Comparison of ENCODE assay signal across 11 cellular contexts in the genomic region with DNA sequence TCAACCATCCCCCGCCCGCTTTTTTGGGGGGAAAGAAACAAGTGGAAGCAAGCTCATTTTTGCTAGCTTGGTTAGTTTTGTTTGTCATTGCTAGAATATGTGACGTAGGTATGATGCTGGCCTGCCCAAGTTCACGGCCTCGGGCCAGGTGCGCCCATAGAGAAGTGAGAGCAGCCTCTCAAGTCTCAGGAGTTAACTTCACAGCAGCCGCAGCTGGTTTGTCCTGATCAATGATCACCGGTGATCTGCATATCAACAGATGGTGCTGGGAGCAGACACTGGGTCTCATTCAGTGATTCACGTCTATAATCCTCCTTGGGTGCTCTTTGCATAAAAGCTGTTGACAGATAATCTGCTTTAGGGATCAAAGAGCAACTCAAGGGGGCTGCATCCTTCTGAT. TPM values are rescaled to one million over a fixed set of nuclear protein-coding genes. Genes with fewer than 3 reads are reported as not detected.
A peak's percentile ranks its signal among the peaks of the same experiment; 100 is the strongest.
DNase-seq lines count a peak whose midpoint lies in the region; ATAC-seq and TF ChIP-seq lines count a peak whose summit lies in the region.
"Had no signal": no experiment of that assay in that cellular context is flagged by ENCODE, and none has a peak within 500 bp of the region (broad histone marks: within the 10 kb centered on the region; RNA-seq: fewer than 3 reads in every experiment).

No MANE protein-coding gene starts in this region.

- H3K36me3 ChIP-seq in MM.1S (replicated peaks; ENCODE audit: insufficient read depth, low read length), result no peaks in the 10 kb centered on the region
- H3K36me3 ChIP-seq in transverse colon, result no peaks in the 10 kb centered on the region
- no peaks in the 10 kb centered on the region for H3K36me3 ChIP-seq in left ventricle myocardium inferior

- H3K79me2 ChIP-seq in MM.1S (ENCODE audit: low read length), result no peaks in the 10 kb centered on the region
- H3K79me2 ChIP-seq: hepatocyte had no signal

- TF ChIP-seq POLR2A in transverse colon (IDR thresholded peaks at IDR 0.05), result no peak

- no peaks in the 10 kb centered on the region for H3F3A ChIP-seq in MM.1S (ENCODE audit: insufficient read depth, low read length)

- H3K4me3 ChIP-seq in MM.1S (ENCODE audit: low read length), result no peak overlapping the region
- H3K4me3 ChIP-seq in transverse colon, result no peak overlapping the region
- no peak overlapping the region for H3K4me3 ChIP-seq in left ventricle myocardium inferior
- H3K4me3 ChIP-seq: hepatocyte, skin epidermis had no signal

- no peaks in the 10 kb centered on the region for H4K20me1 ChIP-seq in MM.1S (ENCODE audit: insufficient read depth, low read length)

- no peak overlapping the region for H3K9ac ChIP-seq in MM.1S (ENCODE audit: low read length)

- no peak overlapping the region for H3K27ac ChIP-seq in MM.1S (ENCODE audit: low read length)
- H3K27ac ChIP-seq in transverse colon, result no peak overlapping the region
- no peak overlapping the region for H3K27ac ChIP-seq in left ventricle myocardium inferior (replicated peaks)
- H3K27ac ChIP-seq: hepatocyte, skin epidermis had no signal

- H2AFZ ChIP-seq in MM.1S (ENCODE audit: low read length), result no peak overlapping the region

- no peak for TF ChIP-seq EP300 in transverse colon (IDR thresholded peaks at IDR 0.05; ENCODE audit: low read depth)

- intact Hi-C loops in transverse colon (cut with DNase I; ENCODE audit: low total_unique reads), result no loop called here
- intact Hi-C loops in left ventricle myocardium inferior (cut with micrococcal nuclease), result loop anchor here (10.0 kb wide), 1 partner anchor 63 kb away; no protein-coding TSS in a partner anchor

- TF ChIP-seq CTCF in MM.1S (IDR thresholded peaks at IDR 0.05; ENCODE audit: low read length) (no peak), transverse colon (IDR thresholded peaks at IDR 0.05) (no peak), left ventricle myocardium inferior (IDR thresholded peaks at IDR 0.05; ENCODE audit: borderline replicate concordance) (no peak)

- H3K4me2 ChIP-seq in MM.1S (ENCODE audit: low read depth, low read length), result no peak overlapping the region

- H3K27me3 ChIP-seq in MM.1S (replicated peaks; ENCODE audit: insufficient read depth, low read length) (no peaks in the 10 kb centered on the region), transverse colon (peaks cover 39% of the 10 kb centered on the region), left ventricle myocardium inferior (ENCODE audit: low read depth) (peaks cover 7% of the 10 kb centered on the region)

- no peaks in the 10 kb centered on the region for H3K9me3 ChIP-seq in MM.1S (replicated peaks; ENCODE audit: insufficient read depth, low read length)
- no peaks in the 10 kb centered on the region for H3K9me3 ChIP-seq in transverse colon
- H3K9me3 ChIP-seq in left ventricle myocardium inferior (replicated peaks), result no peaks in the 10 kb centered on the region

- in situ Hi-C loops in transverse colon (cut with MboI; ENCODE audit: low pct_ligation_motif_present in 1 of 4, low pct_unique_long_range_greater_than_20kb in 1 of 4, low sequenced_read_pairs in 3 of 4), result loop anchor here in 2 of 4 donors (10.0 to 25.0 kb wide), 2 partner anchors 333 to 705 kb away; no protein-coding TSS in a partner anchor

- DNase-seq in MM.1S, result peak; percentile 18
- peak; percentile 32 for DNase-seq in transverse colon
- no peak for DNase-seq in A172 (ENCODE audit: low spot score)
- DNase-seq in left ventricle myocardium inferior, result no peak
- DNase-seq in dedifferentiated amniotic fluid mesenchymal stem cell (ENCODE audit: extremely low spot score), result no peak
- DNase-seq: Calu3, T-helper 2 cell had no signal

- H3K4me1 ChIP-seq in MM.1S (ENCODE audit: low read length), result no peaks in the 10 kb centered on the region; the same call in 1 of the 2 replicates
- peaks cover 0 to 8% (median 5%) of the 10 kb centered on the region in 4 donors for H3K4me1 ChIP-seq in transverse colon
- peaks cover 7% of the 10 kb centered on the region for H3K4me1 ChIP-seq in left ventricle myocardium inferior

- 61 to 80% methylated on average over 1 to 9 of the region's 9 CpGs for WGBS in transverse colon (ENCODE audit: low coverage in 1 of 2), 2 donors

- ATAC-seq in GM19438 (IDR thresholded peaks at IDR 0.05; ENCODE audit: low read depth, unreplicated experiment), result peak; percentile 84
- ATAC-seq in HG02763 (IDR thresholded peaks at IDR 0.05; ENCODE audit: unreplicated experiment), result peak; percentile 83

- H3K9me2 ChIP-seq in MM.1S (replicated peaks; ENCODE audit: insufficient read depth, low read length), result no peaks in the 10 kb centered on the region

RNA-seq across cellular contexts. Expression of gene ENPP6, which starts 50.1 kb away (rescaled TPM):
- total RNA-seq in transverse colon (under 1 TPM in 2 of 4 donors, not detected in 2; 0.14 to 0.64 TPM), left ventricle myocardium inferior (not detected)
- total RNA-seq in A172 (2014; rRNA removed; shearing (Covaris generic)), result not detected in 2 replicates
- total RNA-seq: Calu3 had no signal

Comparison
In these comparisons a context has a peak if more than half of its experiments do, and no peak if none do; other contexts are left out.
1. DNase-seq: peak in MM.1S (single experiment) and transverse colon (single experiment); none in A172 (single experiment), left ventricle myocardium inferior (single experiment) and dedifferentiated amniotic fluid mesenchymal stem cell (single experiment).